ENCODE assay signal across 9 cellular contexts in genomic region chr4:81031389-81032173, GRCh38. TPM values are rescaled to one million over a fixed set of nuclear protein-coding genes. Genes with fewer than 3 reads are reported as not detected.
DNase-seq lines count a peak whose midpoint lies in the region; ATAC-seq and TF ChIP-seq lines count a peak whose summit lies in the region.
"Had no signal": no experiment of that assay in that cellular context is flagged by ENCODE, and none has a peak within 500 bp of the region (broad histone marks: within the 10 kb centered on the region; RNA-seq: fewer than 3 reads in every experiment).

No MANE protein-coding gene starts in this region.

- peak overlapping the region; percentile 88 for H2AFZ ChIP-seq in ACC112 (ENCODE audit: low read length, unreplicated experiment)

- H3K27me3 ChIP-seq in ACC112 (ENCODE audit: insufficient read depth, low read length), result peaks cover 83% of the 10 kb centered on the region
- H3K27me3 ChIP-seq in H7 (ENCODE audit: control insufficient read depth, insufficient read depth, low read length), result peaks cover 45% of the 10 kb centered on the region
- peaks cover 0 to 7% of the 10 kb centered on the region in 2 donors for H3K27me3 ChIP-seq in muscle layer of colon (ENCODE audit: control insufficient read depth in 1 of 2, insufficient read depth in 2 of 2, low read length in 2 of 2)

- peak overlapping the region; percentile 28 for H3K9ac ChIP-seq in muscle layer of colon (ENCODE audit: low read length)

- H3K9me3 ChIP-seq in muscle layer of colon (ENCODE audit: low read length), result no peaks in the 10 kb centered on the region

- ATAC-seq in GM21723 (IDR thresholded peaks at IDR 0.05; ENCODE audit: unreplicated experiment), result no peak

- TF ChIP-seq CTCF in astrocyte of the spinal cord (IDR thresholded peaks at IDR 0.05; ENCODE audit: low read depth, low read length), result no peak

- no peak overlapping the region for H3K27ac ChIP-seq in ACC112 (ENCODE audit: low read depth, low read length)
- peak overlapping the region; percentile 85 for H3K27ac ChIP-seq in muscle layer of colon (ENCODE audit: low read depth, low read length)

- H3K36me3 ChIP-seq in ACC112 (ENCODE audit: insufficient read depth, low read length) (no peaks in the 10 kb centered on the region), H7 (replicated peaks; ENCODE audit: control insufficient read depth, insufficient read depth, low read length) (no peaks in the 10 kb centered on the region), muscle layer of colon (ENCODE audit: insufficient read depth, low read length) (no peaks in the 10 kb centered on the region)

- peak overlapping the region; percentile 80 for H3K4me3 ChIP-seq in ACC112 (ENCODE audit: low read depth, low read length)
- peak overlapping the region; percentile 51 for H3K4me3 ChIP-seq in H7 (ENCODE audit: insufficient read depth, low read depth, low read length)
- peak overlapping the region; percentile 40 for H3K4me3 ChIP-seq in astrocyte of the spinal cord (ENCODE audit: low read depth, low read length)
- peak overlapping the region; percentile 71 to 81 for H3K4me3 ChIP-seq in muscle layer of colon (ENCODE audit: low read depth in 1 of 2, low read length in 2 of 2)

- in situ Hi-C loops in astrocyte of the spinal cord (cut with HindIII; ENCODE audit: low sequenced_read_pairs), result no loop called here

- DNase-seq in H7, result peak; percentile 68
- no peak for DNase-seq in astrocyte of the spinal cord (ENCODE audit: low read depth, low spot score)
- DNase-seq in COLO668 (lab: John Stamatoyannopoulos, UW; ENCODE audit: unreplicated experiment), result no peak
- DNase-seq in pons (ENCODE audit: low spot score), result no peak
- DNase-seq in activated effector memory CD4-positive, alpha-beta T cell treated with Interleukin-2 at 50 U/mL for 16 hours, result no peak

- no peaks in the 10 kb centered on the region for H3K79me2 ChIP-seq in ACC112 (ENCODE audit: control insufficient read depth, insufficient read depth, low read length, unreplicated experiment)

- H3K4me1 ChIP-seq in ACC112 (ENCODE audit: control insufficient read depth, insufficient read depth, low read length, unreplicated experiment) (no peaks in the 10 kb centered on the region), muscle layer of colon (ENCODE audit: insufficient read depth, low read length) (peaks cover 10% of the 10 kb centered on the region)

RNA-seq across cellular contexts. Expression of gene BMP3, which starts 1.1 kb away (rescaled TPM):
- 0.07 and 0.10 TPM in 2 replicates for total RNA-seq in H7 (2014; rRNA removed; shearing (Covaris generic))
- total RNA-seq: NCI-H460 had no signal
